In the genomic region with DNA sequence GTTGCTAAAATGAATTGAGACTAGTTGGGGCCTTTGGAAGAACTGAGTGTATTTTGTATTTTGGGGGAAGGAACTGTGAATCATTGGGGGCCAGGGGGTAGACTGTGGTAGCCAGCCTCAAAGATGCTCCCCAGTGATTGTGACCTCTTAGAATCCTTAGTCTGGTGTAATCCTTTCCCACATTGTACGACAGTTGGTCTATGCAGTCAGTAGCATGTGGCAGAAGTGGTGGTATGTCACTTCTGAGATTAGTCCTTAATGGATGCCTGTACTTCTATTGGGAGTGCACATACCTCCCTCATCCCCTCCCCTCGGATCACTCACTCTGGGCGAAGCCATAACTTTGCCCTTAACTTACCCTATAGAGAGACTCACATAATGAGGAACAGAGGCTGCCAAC, we compare ENCODE assay signal across 24 cellular contexts. TPM values are rescaled to one million over a fixed set of nuclear protein-coding genes. Genes with fewer than 3 reads are reported as not detected.
A peak's percentile ranks its signal among the peaks of the same experiment; 100 is the strongest.
DNase-seq lines count a peak whose midpoint lies in the region; ATAC-seq and TF ChIP-seq lines count a peak whose summit lies in the region.
"Had no signal": no experiment of that assay in that cellular context is flagged by ENCODE, and none has a peak within 500 bp of the region (broad histone marks: within the 10 kb centered on the region; RNA-seq: fewer than 3 reads in every experiment).

No MANE protein-coding gene starts in this region.

- H3K4me3 Mint-ChIP-seq in activated T-cell treated with anti-CD3 and anti-CD28 coated beads, Interleukin-2, amount 50 U/mL, for 24 hours = no peak overlapping the region
- H3K4me3 Mint-ChIP-seq in CD14-positive monocyte = no peak overlapping the region
- peak overlapping the region; percentile 2 for H3K4me3 Mint-ChIP-seq in activated naive CD8-positive, alpha-beta T cell treated with anti-CD3 and anti-CD28 coated beads, Interleukin-2, amount 50 U/mL, for 24 hours
- H3K4me3 Mint-ChIP-seq: IgD-negative memory B cell had no signal

- ATAC-seq in activated naive CD8-positive, alpha-beta T cell treated with anti-CD3 and anti-CD28 coated beads, Interleukin-2, amount 50 U/mL, for 24 hours = peak; percentile 93
- ATAC-seq in GM18520 (IDR thresholded peaks at IDR 0.05; ENCODE audit: unreplicated experiment) = no peak

- H3K9me3 Mint-ChIP-seq in activated T-cell treated with anti-CD3 and anti-CD28 coated beads, Interleukin-2, amount 50 U/mL, for 24 hours = peaks cover 7% of the 10 kb centered on the region
- peaks cover 0 to 3% (median 0%) of the 10 kb centered on the region in 7 donors for H3K9me3 Mint-ChIP-seq in CD14-positive monocyte
- peaks cover 16% of the 10 kb centered on the region for H3K9me3 Mint-ChIP-seq in activated naive CD8-positive, alpha-beta T cell treated with anti-CD3 and anti-CD28 coated beads, Interleukin-2, amount 50 U/mL, for 24 hours

- no peak for DNase-seq in activated T-cell treated with anti-CD3 and anti-CD28 coated beads, Interleukin-2, amount 50 U/mL, for 24 hours
- DNase-seq in activated T-cell treated with anti-CD3 and anti-CD28 coated beads for 4 hours (no peak), CD14-positive monocyte (ENCODE audit: low spot score) (no peak), MV-4-11 (lab: John Stamatoyannopoulos, UW) (peak; percentile 20), kidney glomerular epithelial cell (lab: John Stamatoyannopoulos, UW) (no peak), SKM-1 (lab: John Stamatoyannopoulos, UW; ENCODE audit: unreplicated experiment) (no peak)
- DNase-seq in activated naive CD8-positive, alpha-beta T cell treated with anti-CD3 and anti-CD28 coated beads, Interleukin-2, amount 50 U/mL, for 24 hours = no peak
- DNase-seq: Caco-2; CD4-positive, alpha-beta memory T cell; DMS 273 treated with DMSO at 0.1 percent for 48 hours; DMS79 treated with DMSO at 0.1 percent for 48 hours; H7; Karpas-422; NCI-H1048; NCI-H1417 treated with DMSO at 0.1 percent for 48 hours; NCI-H187; NCI-H2107; NCI-H446 treated with DMSO at 0.1 percent for 48 hours; NCI-H526 treated with DMSO at 0.1 percent for 48 hours; PC-9; RPMI8226; SHP77 had no signal

- H3K27ac Mint-ChIP-seq in activated T-cell treated with anti-CD3 and anti-CD28 coated beads, Interleukin-2, amount 50 U/mL, for 24 hours = peak overlapping the region; percentile 53
- H3K27ac Mint-ChIP-seq in CD14-positive monocyte = peak overlapping the region in 4 of 7 donors; percentile 4 to 73 (median 37)
- peak overlapping the region; percentile 55 for H3K27ac Mint-ChIP-seq in activated naive CD8-positive, alpha-beta T cell treated with anti-CD3 and anti-CD28 coated beads, Interleukin-2, amount 50 U/mL, for 24 hours
- H3K27ac Mint-ChIP-seq: CD4-positive, alpha-beta memory T cell had no signal

- intact Hi-C loops in CD14-positive monocyte (cut with micrococcal nuclease) = no loop called here

- H3K4me1 Mint-ChIP-seq in activated T-cell treated with anti-CD3 and anti-CD28 coated beads, Interleukin-2, amount 50 U/mL, for 24 hours (ENCODE audit: low read depth) = peaks cover 67% of the 10 kb centered on the region
- peaks cover 5% of the 10 kb centered on the region for H3K4me1 Mint-ChIP-seq in CD14-positive monocyte
- H3K4me1 Mint-ChIP-seq in activated naive CD8-positive, alpha-beta T cell treated with anti-CD3 and anti-CD28 coated beads, Interleukin-2, amount 50 U/mL, for 24 hours = peaks cover 61% of the 10 kb centered on the region

- H3K36me3 Mint-ChIP-seq in activated T-cell treated with anti-CD3 and anti-CD28 coated beads, Interleukin-2, amount 50 U/mL, for 24 hours (ENCODE audit: low read depth) = peaks cover 84% of the 10 kb centered on the region
- H3K36me3 Mint-ChIP-seq in CD14-positive monocyte = peaks cover 68 to 76% of the 10 kb centered on the region in 2 donors
- H3K36me3 Mint-ChIP-seq in activated naive CD8-positive, alpha-beta T cell treated with anti-CD3 and anti-CD28 coated beads, Interleukin-2, amount 50 U/mL, for 24 hours (ENCODE audit: low read depth) = peaks cover 56% of the 10 kb centered on the region

- H3K27me3 Mint-ChIP-seq in activated T-cell treated with anti-CD3 and anti-CD28 coated beads, Interleukin-2, amount 50 U/mL, for 24 hours = no peaks in the 10 kb centered on the region
- no peaks in the 10 kb centered on the region for H3K27me3 Mint-ChIP-seq in CD14-positive monocyte (ENCODE audit: low read depth in 3 of 3)
- no peaks in the 10 kb centered on the region for H3K27me3 Mint-ChIP-seq in activated naive CD8-positive, alpha-beta T cell treated with anti-CD3 and anti-CD28 coated beads, Interleukin-2, amount 50 U/mL, for 24 hours
- H3K27me3 Mint-ChIP-seq: CD4-positive, alpha-beta memory T cell; IgD-negative memory B cell had no signal

- no peak for TF ChIP-seq CTCF in CD14-positive monocyte (IDR thresholded peaks at IDR 0.05)

RNA-seq across cellular contexts. Expression of a gene that starts 48.0 kb away (rescaled TPM):
- 100 to 1,000 TPM; 146 to 180 TPM for polyA plus RNA-seq in CD14-positive monocyte
